8 cellular contexts compared by ENCODE assay signal in the genomic region with DNA sequence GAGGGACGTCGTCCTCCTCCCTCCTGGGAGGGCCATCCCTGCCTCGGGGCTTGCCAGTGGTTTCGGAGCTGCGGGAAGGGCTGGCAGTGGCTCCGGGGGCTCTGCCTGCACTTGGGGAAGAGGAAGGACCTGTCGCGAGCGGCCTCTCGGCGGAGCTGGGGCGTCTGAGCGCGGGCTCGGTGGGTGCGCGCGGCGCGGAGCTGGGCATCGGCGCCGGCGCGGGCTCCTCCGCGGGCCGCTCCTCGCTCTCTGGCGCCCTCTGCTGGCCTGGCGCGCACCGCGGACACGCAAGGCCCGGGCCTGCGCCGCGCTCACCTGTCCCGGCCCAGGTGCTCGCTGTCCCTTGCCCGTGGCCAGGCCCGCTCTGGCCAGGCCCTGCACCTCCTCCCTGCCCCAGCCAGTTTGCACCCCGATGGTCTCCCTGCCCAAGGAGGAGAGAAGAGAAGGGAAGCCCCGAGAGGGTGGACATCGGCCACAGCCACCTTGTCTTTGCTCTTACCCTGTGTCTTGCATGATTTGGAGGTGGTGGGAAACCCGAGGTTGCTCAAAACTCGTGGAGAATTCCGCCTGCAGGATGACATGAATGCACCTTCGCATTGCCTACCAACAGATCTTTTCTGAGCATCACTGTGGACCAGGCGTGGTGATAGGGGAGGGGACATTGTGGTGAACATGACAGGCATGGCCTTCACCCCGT.
A peak's percentile ranks its signal among the peaks of the same experiment; 100 is the strongest.
DNase-seq lines count a peak whose midpoint lies in the region; ATAC-seq and TF ChIP-seq lines count a peak whose summit lies in the region.
"Not testable (repeated sequence)": the region's sequence is repeated elsewhere in the genome, so short reads cannot be mapped to it uniquely, and the experiment has no call there.

No MANE protein-coding gene starts in this region.

- peak overlapping the region; percentile 72 for H3K4me3 Mint-ChIP-seq in CD4-positive, alpha-beta T cell

- peak overlapping the region; percentile 31 to 48 for H3K4me3 ChIP-seq in right atrium auricular region

- not testable (repeated sequence) for H3K27ac ChIP-seq in CD4-positive, alpha-beta T cell (ENCODE audit: low read depth, low read length); right atrium auricular region

- H3K4me1 ChIP-seq in right atrium auricular region, result not testable (repeated sequence)

- DNase-seq in CD4-positive, alpha-beta T cell, result peak; percentile 40 to 80 (median 64)
- DNase-seq in NCI-H774 (lab: John Stamatoyannopoulos, UW) (peak; percentile 45), T47D (ENCODE audit: low read depth in 1 of 2, low spot score in 1 of 2) (peak; percentile 65), nucleus accumbens (lab: John Stamatoyannopoulos, UW) (peak in 30 of 56 donors; percentile 2 to 68 (median 20))
- peak; percentile 60 to 61 for DNase-seq in activated CD4-positive, alpha-beta T cell treated with anti-CD3 and anti-CD28 coated beads, Interleukin-2, amount 50 U/mL, for 4 hours
- DNase-seq in right atrium auricular region (ENCODE audit: low spot score), result not testable (repeated sequence)
- peak; percentile 24 to 57 for DNase-seq in stimulated activated CD8-positive, alpha-beta memory T cell treated with anti-CD3 and anti-CD28 coated beads, Interleukin-4, amount 100 ng/mL, for 4 hours (ENCODE audit: low read depth in 2 of 2, low spot score in 1 of 2)

- POLR2A ChIA-PET in CD4-positive, alpha-beta T cell (lab: Charles Lee), result not testable (repeated sequence)

- ATAC-seq in CD4-positive, alpha-beta T cell (ENCODE audit: poor library complexity), result not testable (repeated sequence)
- peak; percentile 55 for ATAC-seq in HG03432 (IDR thresholded peaks at IDR 0.05; ENCODE audit: unreplicated experiment)

- not testable (repeated sequence) for H3K27me3 ChIP-seq in CD4-positive, alpha-beta T cell (ENCODE audit: control insufficient read depth, insufficient read depth, low read length); right atrium auricular region

- H3K27ac Mint-ChIP-seq in CD4-positive, alpha-beta T cell, result not testable (repeated sequence)

- not testable (repeated sequence) for H3K36me3 ChIP-seq in right atrium auricular region

- H3K27me3 Mint-ChIP-seq in CD4-positive, alpha-beta T cell, result peaks cover 35% of the 10 kb centered on the region

- CTCF ChIA-PET in CD4-positive, alpha-beta T cell (lab: Charles Lee), result interaction anchor here (0.8 kb wide), 1 partner anchor 10 kb away, joined by 3 read pairs; no protein-coding TSS in a partner anchor

- not testable (repeated sequence) for H3K9me3 ChIP-seq in CD4-positive, alpha-beta T cell (ENCODE audit: control insufficient read depth, low read length); right atrium auricular region

- not testable (repeated sequence) for H3K9me3 Mint-ChIP-seq in CD4-positive, alpha-beta T cell

- H3K36me3 Mint-ChIP-seq in CD4-positive, alpha-beta T cell (ENCODE audit: low read depth), result not testable (repeated sequence)

- H3K4me1 Mint-ChIP-seq in CD4-positive, alpha-beta T cell (ENCODE audit: low read depth), result not testable (repeated sequence)

- peak; percentile 40 for TF ChIP-seq CTCF in CD4-positive, alpha-beta T cell (IDR thresholded peaks at IDR 0.05)
- TF ChIP-seq CTCF in right atrium auricular region (IDR thresholded peaks at IDR 0.05), result peak; percentile 85 to 90

- in situ Hi-C loops in T47D (cut with HindIII; ENCODE audit: low pct_unique_long_range_greater_than_20kb, low sequenced_read_pairs), result not testable (repeated sequence)

- intact Hi-C loops in CD4-positive, alpha-beta T cell (cut with DNase I, micrococcal nuclease), result loop anchor here in 1 of 2 experiments (2.0 kb wide), 1 partner anchor 123 kb away; no protein-coding TSS in a partner anchor
